In the genomic region with DNA sequence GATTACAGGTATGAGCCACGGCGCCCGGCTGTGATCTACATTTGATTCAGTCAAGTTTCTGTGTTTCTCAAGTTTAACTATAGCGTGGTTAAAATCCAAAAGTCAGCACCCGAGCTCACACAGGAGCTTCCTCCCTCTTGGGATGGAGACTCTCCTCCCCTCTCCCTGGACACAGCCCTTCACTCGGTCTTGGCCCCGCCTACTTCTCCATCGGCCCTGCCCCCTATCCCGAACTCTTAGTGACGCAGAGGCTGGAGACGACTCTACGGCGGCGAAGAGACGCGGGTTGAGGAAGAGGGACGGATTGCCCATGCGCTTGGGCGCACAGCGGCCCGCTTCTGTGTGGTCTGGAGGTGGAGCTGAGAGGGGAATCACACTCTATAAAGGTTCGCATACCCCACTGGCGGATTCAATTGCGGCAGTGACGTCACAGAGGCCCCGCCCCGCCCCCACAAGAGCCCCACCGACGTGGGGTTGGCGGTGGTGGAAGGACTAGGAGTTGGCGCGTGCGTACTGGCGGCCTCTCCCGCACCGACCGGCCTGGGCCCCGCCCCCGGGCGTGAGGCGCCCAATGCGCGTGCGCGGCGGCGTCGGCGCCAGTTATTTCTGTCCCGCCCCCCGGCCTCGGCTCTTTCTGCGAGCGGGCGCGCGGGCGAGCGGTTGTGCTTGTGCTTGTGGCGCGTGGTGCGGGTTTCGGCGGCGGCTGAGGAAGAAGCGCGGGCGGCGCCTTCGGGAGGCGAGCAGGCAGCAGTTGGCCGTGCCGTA, we compare ENCODE assay signal across 1 cellular context.
TF ChIP-seq lines count a peak whose summit lies in the region.

A gene (plus strand): TSS at position 239 of the 765 bp plus-strand sequence. CDS start 694 bp downstream, outside the sequence.

TF ChIP-seq in HEK293, 187 proteins besides CTCF, POLR2A, EP300 and RAD21 (continued from another document and continues in another):
- no peak for TF ChIP-seq HOXA7 (CRISPR knock-in tag; IDR thresholded peaks at IDR 0.05; ENCODE audit: borderline replicate concordance)
- no peak; the same call in 1 of the 2 replicates for TF ChIP-seq ZNF843 (tag by site-specific recombination; IDR thresholded peaks at IDR 0.05)
- TF ChIP-seq ZNF830 (tag by site-specific recombination; IDR thresholded peaks at IDR 0.05; ENCODE audit: low read depth), result no peak
- no peak for TF ChIP-seq GLI4 (tag by site-specific recombination; IDR thresholded peaks at IDR 0.05)
- TF ChIP-seq, protein P1, sequence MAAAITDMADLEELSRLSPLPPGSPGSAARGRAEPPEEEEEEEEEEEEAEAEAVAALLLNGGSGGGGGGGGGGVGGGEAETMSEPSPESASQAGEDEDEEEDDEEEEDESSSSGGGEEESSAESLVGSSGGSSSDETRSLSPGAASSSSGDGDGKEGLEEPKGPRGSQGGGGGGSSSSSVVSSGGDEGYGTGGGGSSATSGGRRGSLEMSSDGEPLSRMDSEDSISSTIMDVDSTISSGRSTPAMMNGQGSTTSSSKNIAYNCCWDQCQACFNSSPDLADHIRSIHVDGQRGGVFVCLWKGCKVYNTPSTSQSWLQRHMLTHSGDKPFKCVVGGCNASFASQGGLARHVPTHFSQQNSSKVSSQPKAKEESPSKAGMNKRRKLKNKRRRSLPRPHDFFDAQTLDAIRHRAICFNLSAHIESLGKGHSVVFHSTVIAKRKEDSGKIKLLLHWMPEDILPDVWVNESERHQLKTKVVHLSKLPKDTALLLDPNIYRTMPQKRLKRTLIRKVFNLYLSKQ (tag by site-specific recombination; IDR thresholded peaks at IDR 0.05; ENCODE audit: borderline replicate concordance), result no peak
- TF ChIP-seq ZNF169 (tag by site-specific recombination; IDR thresholded peaks at IDR 0.05), result no peak
- peak; percentile 79 for TF ChIP-seq ZNF366 (tag by site-specific recombination; conservative IDR thresholded peaks at IDR 0.05)
- TF ChIP-seq, protein P2, sequence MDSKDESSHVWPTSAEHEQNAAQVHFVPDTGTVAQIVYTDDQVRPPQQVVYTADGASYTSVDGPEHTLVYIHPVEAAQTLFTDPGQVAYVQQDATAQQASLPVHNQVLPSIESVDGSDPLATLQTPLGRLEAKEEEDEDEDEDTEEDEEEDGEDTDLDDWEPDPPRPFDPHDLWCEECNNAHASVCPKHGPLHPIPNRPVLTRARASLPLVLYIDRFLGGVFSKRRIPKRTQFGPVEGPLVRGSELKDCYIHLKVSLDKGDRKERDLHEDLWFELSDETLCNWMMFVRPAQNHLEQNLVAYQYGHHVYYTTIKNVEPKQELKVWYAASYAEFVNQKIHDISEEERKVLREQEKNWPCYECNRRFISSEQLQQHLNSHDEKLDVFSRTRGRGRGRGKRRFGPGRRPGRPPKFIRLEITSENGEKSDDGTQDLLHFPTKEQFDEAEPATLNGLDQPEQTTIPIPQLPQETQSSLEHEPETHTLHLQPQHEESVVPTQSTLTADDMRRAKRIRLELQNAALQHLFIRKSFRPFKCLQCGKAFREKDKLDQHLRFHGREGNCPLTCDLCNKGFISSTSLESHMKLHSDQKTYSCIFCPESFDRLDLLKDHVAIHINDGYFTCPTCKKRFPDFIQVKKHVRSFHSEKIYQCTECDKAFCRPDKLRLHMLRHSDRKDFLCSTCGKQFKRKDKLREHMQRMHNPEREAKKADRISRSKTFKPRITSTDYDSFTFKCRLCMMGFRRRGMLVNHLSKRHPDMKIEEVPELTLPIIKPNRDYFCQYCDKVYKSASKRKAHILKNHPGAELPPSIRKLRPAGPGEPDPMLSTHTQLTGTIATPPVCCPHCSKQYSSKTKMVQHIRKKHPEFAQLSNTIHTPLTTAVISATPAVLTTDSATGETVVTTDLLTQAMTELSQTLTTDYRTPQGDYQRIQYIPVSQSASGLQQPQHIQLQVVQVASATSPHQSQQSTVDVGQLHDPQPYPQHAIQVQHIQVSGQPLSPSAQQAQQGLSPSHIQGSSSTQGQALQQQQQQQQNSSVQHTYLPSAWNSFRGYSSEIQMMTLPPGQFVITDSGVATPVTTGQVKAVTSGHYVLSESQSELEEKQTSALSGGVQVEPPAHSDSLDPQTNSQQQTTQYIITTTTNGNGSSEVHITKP (tag by site-specific recombination; IDR thresholded peaks at IDR 0.05), result peak; percentile 77
- TF ChIP-seq, protein P3, sequence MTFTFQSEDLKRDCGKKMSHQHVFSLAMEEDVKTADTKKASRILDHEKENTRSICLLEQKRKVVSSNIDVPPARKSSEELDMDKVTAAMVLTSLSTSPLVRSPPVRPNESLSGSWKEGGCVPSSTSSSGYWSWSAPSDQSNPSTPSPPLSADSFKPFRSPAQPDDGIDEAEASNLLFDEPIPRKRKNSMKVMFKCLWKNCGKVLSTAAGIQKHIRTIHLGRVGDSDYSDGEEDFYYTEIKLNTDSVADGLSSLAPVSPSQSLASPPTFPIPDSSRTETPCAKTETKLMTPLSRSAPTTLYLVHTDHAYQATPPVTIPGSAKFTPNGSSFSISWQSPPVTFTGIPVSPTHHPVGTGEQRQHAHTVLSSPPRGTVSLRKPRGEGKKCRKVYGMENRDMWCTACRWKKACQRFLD (tag by site-specific recombination; IDR thresholded peaks at IDR 0.05), result no peak
- TF ChIP-seq ZNF341 (tag by site-specific recombination; IDR thresholded peaks at IDR 0.05; ENCODE audit: low read depth), result no peak
- TF ChIP-seq, protein P4, sequence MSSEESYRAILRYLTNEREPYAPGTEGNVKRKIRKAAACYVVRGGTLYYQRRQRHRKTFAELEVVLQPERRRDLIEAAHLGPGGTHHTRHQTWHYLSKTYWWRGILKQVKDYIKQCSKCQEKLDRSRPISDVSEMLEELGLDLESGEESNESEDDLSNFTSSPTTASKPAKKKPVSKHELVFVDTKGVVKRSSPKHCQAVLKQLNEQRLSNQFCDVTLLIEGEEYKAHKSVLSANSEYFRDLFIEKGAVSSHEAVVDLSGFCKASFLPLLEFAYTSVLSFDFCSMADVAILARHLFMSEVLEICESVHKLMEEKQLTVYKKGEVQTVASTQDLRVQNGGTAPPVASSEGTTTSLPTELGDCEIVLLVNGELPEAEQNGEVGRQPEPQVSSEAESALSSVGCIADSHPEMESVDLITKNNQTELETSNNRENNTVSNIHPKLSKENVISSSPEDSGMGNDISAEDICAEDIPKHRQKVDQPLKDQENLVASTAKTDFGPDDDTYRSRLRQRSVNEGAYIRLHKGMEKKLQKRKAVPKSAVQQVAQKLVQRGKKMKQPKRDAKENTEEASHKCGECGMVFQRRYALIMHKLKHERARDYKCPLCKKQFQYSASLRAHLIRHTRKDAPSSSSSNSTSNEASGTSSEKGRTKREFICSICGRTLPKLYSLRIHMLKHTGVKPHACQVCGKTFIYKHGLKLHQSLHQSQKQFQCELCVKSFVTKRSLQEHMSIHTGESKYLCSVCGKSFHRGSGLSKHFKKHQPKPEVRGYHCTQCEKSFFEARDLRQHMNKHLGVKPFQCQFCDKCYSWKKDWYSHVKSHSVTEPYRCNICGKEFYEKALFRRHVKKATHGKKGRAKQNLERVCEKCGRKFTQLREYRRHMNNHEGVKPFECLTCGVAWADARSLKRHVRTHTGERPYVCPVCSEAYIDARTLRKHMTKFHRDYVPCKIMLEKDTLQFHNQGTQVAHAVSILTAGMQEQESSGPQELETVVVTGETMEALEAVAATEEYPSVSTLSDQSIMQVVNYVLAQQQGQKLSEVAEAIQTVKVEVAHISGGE (tag by site-specific recombination; conservative IDR thresholded peaks at IDR 0.05; ENCODE audit: low read depth), result no peak
- TF ChIP-seq PRDM1 (tag by site-specific recombination; IDR thresholded peaks at IDR 0.05), result peak; percentile 16; the same call in 1 of the 2 replicates
- no peak for TF ChIP-seq ZNF48 (tag by site-specific recombination; IDR thresholded peaks at IDR 0.05)
- peak; percentile 48; the same call in 1 of the 2 replicates for TF ChIP-seq FEZF1 (tag by site-specific recombination; IDR thresholded peaks at IDR 0.05)
- TF ChIP-seq, protein P5, sequence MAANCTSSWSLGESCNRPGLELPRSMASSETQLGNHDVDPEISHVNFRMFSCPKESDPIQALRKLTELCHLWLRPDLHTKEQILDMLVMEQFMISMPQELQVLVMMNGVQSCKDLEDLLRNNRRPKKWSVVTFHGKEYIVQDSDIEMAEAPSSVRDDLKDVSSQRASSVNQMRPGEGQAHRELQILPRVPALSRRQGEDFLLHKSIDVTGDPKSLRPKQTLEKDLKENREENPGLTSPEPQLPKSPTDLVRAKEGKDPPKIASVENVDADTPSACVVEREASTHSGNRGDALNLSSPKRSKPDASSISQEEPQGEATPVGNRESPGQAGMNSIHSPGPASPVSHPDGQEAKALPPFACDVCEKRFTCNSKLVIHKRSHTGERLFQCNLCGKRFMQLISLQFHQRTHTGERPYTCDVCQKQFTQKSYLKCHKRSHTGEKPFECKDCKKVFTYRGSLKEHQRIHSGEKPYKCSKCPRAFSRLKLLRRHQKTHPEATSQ (tag by site-specific recombination; IDR thresholded peaks at IDR 0.05), result no peak
- no peak for TF ChIP-seq ZNF311 (tag by site-specific recombination; IDR thresholded peaks at IDR 0.05; ENCODE audit: borderline replicate concordance)
- TF ChIP-seq HOXC10 (CRISPR knock-in tag; IDR thresholded peaks at IDR 0.05), result peak; percentile 96; the same call in 1 of the 2 replicates
- TF ChIP-seq ZNF394 (tag by site-specific recombination; IDR thresholded peaks at IDR 0.05; ENCODE audit: borderline replicate concordance), result 0 out of 2 replicates have a peak, but pooled peaks have one; percentile 8
- no peak for TF ChIP-seq ZNF133 (tag by site-specific recombination; IDR thresholded peaks at IDR 0.05)
- peak; percentile 98 for TF ChIP-seq ZNF629 (tag by site-specific recombination; IDR thresholded peaks at IDR 0.05)
- TF ChIP-seq, protein P6, sequence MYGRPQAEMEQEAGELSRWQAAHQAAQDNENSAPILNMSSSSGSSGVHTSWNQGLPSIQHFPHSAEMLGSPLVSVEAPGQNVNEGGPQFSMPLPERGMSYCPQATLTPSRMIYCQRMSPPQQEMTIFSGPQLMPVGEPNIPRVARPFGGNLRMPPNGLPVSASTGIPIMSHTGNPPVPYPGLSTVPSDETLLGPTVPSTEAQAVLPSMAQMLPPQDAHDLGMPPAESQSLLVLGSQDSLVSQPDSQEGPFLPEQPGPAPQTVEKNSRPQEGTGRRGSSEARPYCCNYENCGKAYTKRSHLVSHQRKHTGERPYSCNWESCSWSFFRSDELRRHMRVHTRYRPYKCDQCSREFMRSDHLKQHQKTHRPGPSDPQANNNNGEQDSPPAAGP (tag by site-specific recombination; IDR thresholded peaks at IDR 0.05), result no peak
- no peak for TF ChIP-seq ZNF324 (tag by site-specific recombination; IDR thresholded peaks at IDR 0.05)
- TF ChIP-seq, protein P7, sequence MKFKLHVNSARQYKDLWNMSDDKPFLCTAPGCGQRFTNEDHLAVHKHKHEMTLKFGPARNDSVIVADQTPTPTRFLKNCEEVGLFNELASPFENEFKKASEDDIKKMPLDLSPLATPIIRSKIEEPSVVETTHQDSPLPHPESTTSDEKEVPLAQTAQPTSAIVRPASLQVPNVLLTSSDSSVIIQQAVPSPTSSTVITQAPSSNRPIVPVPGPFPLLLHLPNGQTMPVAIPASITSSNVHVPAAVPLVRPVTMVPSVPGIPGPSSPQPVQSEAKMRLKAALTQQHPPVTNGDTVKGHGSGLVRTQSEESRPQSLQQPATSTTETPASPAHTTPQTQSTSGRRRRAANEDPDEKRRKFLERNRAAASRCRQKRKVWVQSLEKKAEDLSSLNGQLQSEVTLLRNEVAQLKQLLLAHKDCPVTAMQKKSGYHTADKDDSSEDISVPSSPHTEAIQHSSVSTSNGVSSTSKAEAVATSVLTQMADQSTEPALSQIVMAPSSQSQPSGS (tag by site-specific recombination; IDR thresholded peaks at IDR 0.05; ENCODE audit: low read depth), result peak; percentile 96
- TF ChIP-seq ZNF600 (tag by site-specific recombination; IDR thresholded peaks at IDR 0.05), result peak; percentile 35; the same call in 1 of the 2 replicates
- no peak for TF ChIP-seq ZNF112 (tag by site-specific recombination; IDR thresholded peaks at IDR 0.05)
- TF ChIP-seq, protein P8, sequence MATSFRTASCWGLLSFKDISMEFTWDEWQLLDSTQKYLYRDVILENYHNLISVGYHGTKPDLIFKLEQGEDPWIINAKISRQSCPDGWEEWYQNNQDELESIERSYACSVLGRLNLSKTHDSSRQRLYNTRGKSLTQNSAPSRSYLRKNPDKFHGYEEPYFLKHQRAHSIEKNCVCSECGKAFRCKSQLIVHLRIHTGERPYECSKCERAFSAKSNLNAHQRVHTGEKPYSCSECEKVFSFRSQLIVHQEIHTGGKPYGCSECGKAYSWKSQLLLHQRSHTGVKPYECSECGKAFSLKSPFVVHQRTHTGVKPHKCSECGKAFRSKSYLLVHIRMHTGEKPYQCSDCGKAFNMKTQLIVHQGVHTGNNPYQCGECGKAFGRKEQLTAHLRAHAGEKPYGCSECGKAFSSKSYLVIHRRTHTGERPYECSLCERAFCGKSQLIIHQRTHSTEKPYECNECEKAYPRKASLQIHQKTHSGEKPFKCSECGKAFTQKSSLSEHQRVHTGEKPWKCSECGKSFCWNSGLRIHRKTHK (tag by site-specific recombination; IDR thresholded peaks at IDR 0.05), result no peak
- TF ChIP-seq ZNF658 (tag by site-specific recombination; IDR thresholded peaks at IDR 0.05), result no peak
- TF ChIP-seq HOXD13 (CRISPR knock-in tag; IDR thresholded peaks at IDR 0.05; ENCODE audit: borderline replicate concordance), result no peak
- peak; percentile 83 for TF ChIP-seq ZSCAN30 (tag by site-specific recombination; IDR thresholded peaks at IDR 0.05)
- TF ChIP-seq ZNF626 (tag by site-specific recombination; IDR thresholded peaks at IDR 0.05), result no peak
- peak; percentile 9; the same call in 1 of the 2 replicates for TF ChIP-seq ZFP37 (tag by site-specific recombination; IDR thresholded peaks at IDR 0.05)
- TF ChIP-seq ZNF132 (tag by site-specific recombination; IDR thresholded peaks at IDR 0.05; ENCODE audit: borderline replicate concordance), result no peak
- TF ChIP-seq, protein P9, sequence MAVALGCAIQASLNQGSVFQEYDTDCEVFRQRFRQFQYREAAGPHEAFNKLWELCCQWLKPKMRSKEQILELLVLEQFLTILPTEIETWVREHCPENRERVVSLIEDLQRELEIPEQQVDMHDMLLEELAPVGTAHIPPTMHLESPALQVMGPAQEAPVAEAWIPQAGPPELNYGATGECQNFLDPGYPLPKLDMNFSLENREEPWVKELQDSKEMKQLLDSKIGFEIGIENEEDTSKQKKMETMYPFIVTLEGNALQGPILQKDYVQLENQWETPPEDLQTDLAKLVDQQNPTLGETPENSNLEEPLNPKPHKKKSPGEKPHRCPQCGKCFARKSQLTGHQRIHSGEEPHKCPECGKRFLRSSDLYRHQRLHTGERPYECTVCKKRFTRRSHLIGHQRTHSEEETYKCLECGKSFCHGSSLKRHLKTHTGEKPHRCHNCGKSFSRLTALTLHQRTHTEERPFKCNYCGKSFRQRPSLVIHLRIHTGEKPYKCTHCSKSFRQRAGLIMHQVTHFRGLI (tag by site-specific recombination; IDR thresholded peaks at IDR 0.05), result no peak
- TF ChIP-seq MEIS1 (CRISPR knock-in tag; IDR thresholded peaks at IDR 0.05; ENCODE audit: borderline replicate concordance), result no peak
- TF ChIP-seq ZNF654 (tag by site-specific recombination; IDR thresholded peaks at IDR 0.05; ENCODE audit: low read depth), result no peak
- TF ChIP-seq OVOL3 (tag by site-specific recombination; IDR thresholded peaks at IDR 0.05), result no peak
